Comparison of ENCODE assay signal across 9 cellular contexts in genomic region chr16:87489434-87490045, GRCh38. TPM values are rescaled to one million over a fixed set of nuclear protein-coding genes. Genes with fewer than 3 reads are reported as not detected.
DNase-seq lines count a peak whose midpoint lies in the region; ATAC-seq and TF ChIP-seq lines count a peak whose summit lies in the region.
"Had no signal": no experiment of that assay in that cellular context is flagged by ENCODE, and none has a peak within 500 bp of the region (broad histone marks: within the 10 kb centered on the region; RNA-seq: fewer than 3 reads in every experiment).

No MANE protein-coding gene starts in this region.

- H3K9me3 ChIP-seq in OCI-LY1 (ENCODE audit: low read length) = no peaks in the 10 kb centered on the region
- H3K9me3 ChIP-seq in endodermal cell (ENCODE audit: control insufficient read depth, low read length) = no peaks in the 10 kb centered on the region
- no peaks in the 10 kb centered on the region for H3K9me3 ChIP-seq in neuron (ENCODE audit: low read length)
- no peaks in the 10 kb centered on the region for H3K9me3 ChIP-seq in body of pancreas

- H3K4me3 ChIP-seq in OCI-LY1 (ENCODE audit: low read depth, low read length, poor library complexity, severe bottlenecking) (peak overlapping the region; percentile 71), endodermal cell (ENCODE audit: low read length) (peak overlapping the region; percentile 75), neuron (ENCODE audit: low read length) (peak overlapping the region; percentile 61), body of pancreas (no peak overlapping the region)

- no peak overlapping the region for H2AFZ ChIP-seq in OCI-LY1 (ENCODE audit: low read length)
- no peak overlapping the region for H2AFZ ChIP-seq in neuron (ENCODE audit: low read depth, low read length)

- intact Hi-C loops in CD14-positive monocyte (cut with micrococcal nuclease) (no loop called here), body of pancreas (cut with DNase I) (no loop called here)

- H3K27ac ChIP-seq in OCI-LY1 (ENCODE audit: low read depth, low read length, poor library complexity, severe bottlenecking) = peak overlapping the region; percentile 44
- H3K27ac ChIP-seq in endodermal cell (ENCODE audit: low read depth, low read length) = no peak overlapping the region
- peak overlapping the region in 2 of 4 donors; percentile 8 to 64 for H3K27ac ChIP-seq in body of pancreas

- H3K36me3 Mint-ChIP-seq in CD14-positive monocyte (peaks cover 8 to 13% of the 10 kb centered on the region in 2 donors), endodermal cell (ENCODE audit: low read depth) (peaks cover 4% of the 10 kb centered on the region)

- no peak for ATAC-seq in HG03175 (IDR thresholded peaks at IDR 0.05; ENCODE audit: unreplicated experiment)
- no peak for ATAC-seq in body of pancreas

- no peaks in the 10 kb centered on the region for H3K9me2 ChIP-seq in OCI-LY1 (ENCODE audit: low read depth, low read length)

- no peaks in the 10 kb centered on the region; the same call in 1 of the 2 replicates for H3F3A ChIP-seq in OCI-LY1 (ENCODE audit: insufficient read depth, low read length)

- 89 to 100% methylated on average over 1 to 6 of the region's 6 CpGs for WGBS in endodermal cell (ENCODE audit: insufficient coverage in 1 of 2, insufficient read length in 1 of 2), 2 experiments
- 26 to 43% methylated on average over 6 of the region's 6 CpGs for WGBS in body of pancreas, 2 donors

- peaks cover 57% of the 10 kb centered on the region for H3K4me1 ChIP-seq in OCI-LY1 (ENCODE audit: insufficient read depth, low read length, severe bottlenecking)
- H3K4me1 ChIP-seq in endodermal cell (ENCODE audit: control insufficient read depth, insufficient read depth, low read length) = peaks cover 6% of the 10 kb centered on the region
- H3K4me1 ChIP-seq in neuron (ENCODE audit: insufficient read depth, low read length) = peaks cover 51% of the 10 kb centered on the region
- H3K4me1 ChIP-seq in body of pancreas = peaks cover 76% of the 10 kb centered on the region

- H3K79me2 ChIP-seq in OCI-LY1 (ENCODE audit: insufficient read depth, low read length) = peaks cover 38% of the 10 kb centered on the region

- DNase-seq in CD14-positive monocyte (ENCODE audit: low spot score) = no peak
- no peak for DNase-seq in endodermal cell
- no peak for DNase-seq in NCI-H2081 treated with DMSO at 0.1 percent for 48 hours (lab: John Stamatoyannopoulos, UW)
- no peak for DNase-seq in SIG-M5 (lab: John Stamatoyannopoulos, UW)
- no peak for DNase-seq in body of pancreas
- DNase-seq: NK-92 treated with Interleukin-12 subunit alpha and Interleukin-12 subunit beta, amount 100 ng/mL, for 24 hours had no signal

- peaks cover 0 to 3% (median 0%) of the 10 kb centered on the region in 7 donors for H3K9me3 Mint-ChIP-seq in CD14-positive monocyte
- no peaks in the 10 kb centered on the region for H3K9me3 Mint-ChIP-seq in endodermal cell

- H3K4me1 Mint-ChIP-seq in CD14-positive monocyte (peaks cover 55% of the 10 kb centered on the region), endodermal cell (peaks cover 42% of the 10 kb centered on the region)

- H4K20me1 ChIP-seq in OCI-LY1 (ENCODE audit: insufficient read depth, low read length) = no peaks in the 10 kb centered on the region; the same call in 1 of the 2 replicates

- H3K27me3 ChIP-seq in OCI-LY1 (ENCODE audit: insufficient read depth, low read length) = no peaks in the 10 kb centered on the region
- no peaks in the 10 kb centered on the region for H3K27me3 ChIP-seq in endodermal cell (ENCODE audit: control insufficient read depth, insufficient read depth, low read length, poor library complexity, severe bottlenecking)
- H3K27me3 ChIP-seq in neuron (ENCODE audit: insufficient read depth, low read length) = no peaks in the 10 kb centered on the region
- H3K27me3 ChIP-seq in body of pancreas = no peaks in the 10 kb centered on the region

- peak overlapping the region; percentile 95 for H3K4me2 ChIP-seq in OCI-LY1 (ENCODE audit: low read length)

- H3K27ac Mint-ChIP-seq in CD14-positive monocyte (peak overlapping the region in 1 of 7 donors; percentile 54), endodermal cell (no peak overlapping the region)

- TF ChIP-seq CTCF in CD14-positive monocyte (IDR thresholded peaks at IDR 0.05) (no peak), OCI-LY1 (IDR thresholded peaks at IDR 0.05; ENCODE audit: low read length) (no peak), endodermal cell (conservative IDR thresholded peaks at IDR 0.05) (no peak), body of pancreas (IDR thresholded peaks at IDR 0.05) (no peak)

- peaks cover 16 to 41% (median 34%) of the 10 kb centered on the region in 3 donors for H3K27me3 Mint-ChIP-seq in CD14-positive monocyte (ENCODE audit: low read depth in 3 of 3)
- H3K27me3 Mint-ChIP-seq in endodermal cell (ENCODE audit: insufficient read depth) = no peaks in the 10 kb centered on the region

- peak overlapping the region; percentile 67 for H3K9ac ChIP-seq in OCI-LY1 (ENCODE audit: low read length)
- no peak overlapping the region for H3K9ac ChIP-seq in endodermal cell (ENCODE audit: extremely low read depth, low read length, poor library complexity, severe bottlenecking)

- no peak for TF ChIP-seq POLR2A in body of pancreas (IDR thresholded peaks at IDR 0.05)

- H3K36me3 ChIP-seq in OCI-LY1 (ENCODE audit: insufficient read depth, low read length) (peaks cover 1% of the 10 kb centered on the region; the same call in 1 of the 2 replicates), endodermal cell (ENCODE audit: control insufficient read depth, insufficient read depth, low read length) (peaks cover under 1% of the 10 kb centered on the region), neuron (ENCODE audit: insufficient read depth, low read length) (peaks cover 1% of the 10 kb centered on the region), body of pancreas (replicated peaks in 1 of 2; ENCODE audit: insufficient read depth in 1 of 2, low read depth in 2 of 2) (no peaks in the 10 kb centered on the region)

- H3K4me3 Mint-ChIP-seq in CD14-positive monocyte = peak overlapping the region; percentile 31 to 75
- H3K4me3 Mint-ChIP-seq in endodermal cell = peak overlapping the region; percentile 72

RNA-seq across cellular contexts. Expression of gene ZCCHC14, which starts 3.3 kb away (rescaled TPM):
- polyA plus RNA-seq in CD14-positive monocyte = under 1 TPM; 0.11 to 0.22 TPM
- total RNA-seq in endodermal cell (10 to 100 TPM; 27.3 to 33.7 TPM), body of pancreas (10 to 100 TPM; 18.9 to 54.4 TPM)
- polyA plus RNA-seq in endodermal cell (2013, experiment 1 of 2) = 32.5 TPM
- 30.0 TPM for polyA plus RNA-seq in endodermal cell (2013, experiment 2 of 2)

Comparison
In these comparisons a context has a peak if more than half of its experiments do, and no peak if none do; other contexts are left out.
1. H3K4me3 ChIP-seq: peak in OCI-LY1 (single experiment), endodermal cell (single experiment) and neuron (single experiment); none in body of pancreas (0 of 2).